8 cellular contexts compared by ENCODE assay signal in genomic region chr15:67840747-67841634, GRCh38. TPM values are rescaled to one million over a fixed set of nuclear protein-coding genes. Genes with fewer than 3 reads are reported as not detected.
DNase-seq lines count a peak whose midpoint lies in the region; ATAC-seq, FAIRE-seq and TF ChIP-seq lines count a peak whose summit lies in the region.

No MANE protein-coding gene starts in this region.

- WGBS in H1 (ENCODE audit: extremely low coverage in 1 of 2, insufficient coverage in 1 of 2, insufficient read length in 1 of 2, insufficient replicate concordance in 2 of 2, low coverage in 1 of 2, low lambda C conversion rate in 2 of 2, missing lambda C conversion rate in 1 of 2), 2 experiments: 36% methylated on average over 18 of the region's 20 CpGs; no CpG with 5 or more reads in 1 of the 2 experiments
- 9% methylated on average over 20 of the region's 20 CpGs for WGBS in urinary bladder

- no peak overlapping the region for H3K4ac ChIP-seq in H1 (replicated peaks; ENCODE audit: insufficient read length, low read depth, low read length)

- intact Hi-C loops in mucosa of descending colon (cut with DNase I, micrococcal nuclease): no loop called here

- no peak overlapping the region for H2BK5ac ChIP-seq in H1 (ENCODE audit: low read depth, low read length)

- no peaks in the 10 kb centered on the region for H3K79me1 ChIP-seq in H1 (ENCODE audit: low read depth, low read length)

- POLR2A ChIA-PET in RWPE1 (lab: Yijun Ruan, JAX; ENCODE audit: low non-redundant PET) (no interaction called here), H1 (lab: Charles Lee; ENCODE audit: partially characterized antibody) (interaction anchor here (1.0 to 1.6 kb wide), 4 partner anchors 22 to 388 kb away, joined by 3 to 4 read pairs (median 4); no protein-coding TSS in a partner anchor)

- TF ChIP-seq EP300 in H1 (IDR thresholded peaks at IDR 0.05; ENCODE audit: borderline replicate concordance in 1 of 2, low read depth in 2 of 2, low read length in 2 of 2): no peak

- H3K27me3 ChIP-seq in H1 (replicated peaks in 1 of 4; ENCODE audit: control insufficient read depth in 3 of 4, extremely low read depth in 1 of 4, insufficient read depth in 3 of 4, low read length in 3 of 4): peaks cover 10 to 36% (median 29%) of the 10 kb centered on the region in 4 experiments

- peak in 1 of 2 experiments; percentile 0; a peak in 1 of 4 replicates for TF ChIP-seq RAD21 in H1 (IDR thresholded peaks at IDR 0.05 in 1 of 2, conservative IDR thresholded peaks at IDR 0.05 in 1 of 2; ENCODE audit: low read depth in 2 of 2, low read length in 2 of 2)

- no peak overlapping the region for H2BK20ac ChIP-seq in H1 (ENCODE audit: low read length)

- TF ChIP-seq CTCF in RWPE1 (conservative IDR thresholded peaks at IDR 0.05; ENCODE audit: low read depth) (no peak), H1 (IDR thresholded peaks at IDR 0.05; ENCODE audit: control extremely low read depth in 1 of 3, insufficient read depth in 1 of 3, low read depth in 1 of 3, low read length in 3 of 3) (no peak), mucosa of descending colon (IDR thresholded peaks at IDR 0.05) (no peak)

- no peak overlapping the region for H4K91ac ChIP-seq in H1 (replicated peaks; ENCODE audit: insufficient read length, low read length)

- peak overlapping the region; percentile 43; the same call in 1 of the 2 replicates for H2AFZ ChIP-seq in H1 (ENCODE audit: low read length)

- H3K27ac ChIP-seq in RWPE1: peak overlapping the region; percentile 89
- no peak overlapping the region for H3K27ac ChIP-seq in H1 (ENCODE audit: low read depth, low read length)
- H3K27ac ChIP-seq in urinary bladder (ENCODE audit: low read depth): peak overlapping the region; percentile 91

- no peaks in the 10 kb centered on the region for H3K9me3 ChIP-seq in H1 (ENCODE audit: insufficient read depth in 2 of 2, low read depth in 1 of 2, low read length in 1 of 2)
- no peaks in the 10 kb centered on the region for H3K9me3 ChIP-seq in mucosa of descending colon

- peak; percentile 51 for DNase-seq in Ammon's horn (ENCODE audit: low spot score)
- DNase-seq in RWPE1 (ENCODE audit: low spot score): no peak
- no peak for DNase-seq in H1 (ENCODE audit: low read depth in 1 of 2, low spot score in 2 of 2)
- DNase-seq in mucosa of descending colon: peak in 1 of 3 donors; percentile 33

- no peak overlapping the region for H2BK15ac ChIP-seq in H1 (ENCODE audit: low read length)

- no peak overlapping the region; a peak in 1 of 7 replicates for H3K9ac ChIP-seq in H1 (replicated peaks in 1 of 4; ENCODE audit: extremely low read depth in 1 of 4, low read depth in 3 of 4, low read length in 3 of 4)

- no peak overlapping the region for H2BK12ac ChIP-seq in H1 (ENCODE audit: low read depth, low read length)

- no peak overlapping the region for H3K23ac ChIP-seq in H1 (ENCODE audit: insufficient read length)

- peak overlapping the region; percentile 60; the same call in 1 of the 2 replicates for H4K8ac ChIP-seq in H1 (ENCODE audit: extremely low read depth, insufficient read depth, low read length)

- TF ChIP-seq POLR2A in H1 (IDR thresholded peaks at IDR 0.05; ENCODE audit: control extremely low read depth in 1 of 2, low read depth in 2 of 2, low read length in 2 of 2): no peak

- H3K4me2 ChIP-seq in H1 (ENCODE audit: insufficient read depth in 1 of 2, low read depth in 2 of 2, low read length in 2 of 2): peak overlapping the region; percentile 87

- H4K5ac ChIP-seq in H1 (ENCODE audit: insufficient read length, low read depth, low read length): no peak overlapping the region

- peaks cover 0 to 1% of the 10 kb centered on the region in 2 experiments for H4K20me1 ChIP-seq in H1 (replicated peaks in 1 of 2; ENCODE audit: control insufficient read depth in 1 of 2, insufficient read depth in 2 of 2, low read length in 2 of 2)

- FAIRE-seq in H1 (lab: Jason Lieb, UNC): no peak

- ATAC-seq in GM18870 (IDR thresholded peaks at IDR 0.05; ENCODE audit: unreplicated experiment) (peak; percentile 3), mucosa of descending colon (peak; percentile 10), HG03025 (IDR thresholded peaks at IDR 0.05; ENCODE audit: low FRiP score, unreplicated experiment) (no peak), HG03135 (IDR thresholded peaks at IDR 0.05; ENCODE audit: unreplicated experiment) (no peak)

- no peak overlapping the region for H2AK5ac ChIP-seq in H1 (ENCODE audit: low read depth, low read length)

- H3K79me2 ChIP-seq in H1 (ENCODE audit: control insufficient read depth in 1 of 2, insufficient read depth in 2 of 2, low read length in 2 of 2): no peaks in the 10 kb centered on the region

- H3K18ac ChIP-seq in H1 (ENCODE audit: extremely low read depth, low read length): no peak overlapping the region

- no peaks in the 10 kb centered on the region for H3K36me3 ChIP-seq in H1 (ENCODE audit: control insufficient read depth in 2 of 4, insufficient read depth in 4 of 4, low read length in 3 of 4)
- H3K36me3 ChIP-seq in mucosa of descending colon (ENCODE audit: low read depth): peaks cover 4% of the 10 kb centered on the region
- no peaks in the 10 kb centered on the region for H3K36me3 ChIP-seq in urinary bladder (ENCODE audit: insufficient read depth)

- no peak overlapping the region for H3K56ac ChIP-seq in H1 (replicated peaks; ENCODE audit: insufficient read length, low read depth, low read length)

- H2BK120ac ChIP-seq in H1 (replicated peaks; ENCODE audit: low read depth, low read length): no peak overlapping the region

- H3K23me2 ChIP-seq in H1 (ENCODE audit: low read depth, low read length): peaks cover 13% of the 10 kb centered on the region

- CTCF ChIA-PET in RWPE1 (lab: Yijun Ruan, JAX) (interaction anchor here (0.5 to 1.0 kb wide), 6 partner anchors 314 to 479 kb away, joined by 3 to 4 read pairs (median 4); no protein-coding TSS in a partner anchor), H1 (lab: Charles Lee; ENCODE audit: partially characterized antibody) (interaction anchor here (0.6 to 1.5 kb wide), 6 partner anchors 13 to 357 kb away, joined by 3 to 4 read pairs (median 4); partner anchors contain the start of gene PIAS1)

- peak overlapping the region; percentile 63 to 99 (median 95) for H3K4me3 ChIP-seq in H1 (ENCODE audit: extremely low read depth in 1 of 4, insufficient read depth in 2 of 4, low read depth in 3 of 4, low read length in 4 of 4)
- H3K4me3 ChIP-seq in mucosa of descending colon: peak overlapping the region; percentile 53
- peak overlapping the region; percentile 63 for H3K4me3 ChIP-seq in urinary bladder (ENCODE audit: low read depth, low read length)

- peaks cover 8 to 30% (median 18%) of the 10 kb centered on the region in 4 experiments for H3K4me1 ChIP-seq in H1 (replicated peaks in 1 of 4; ENCODE audit: control insufficient read depth in 3 of 4, insufficient read depth in 4 of 4, low read length in 3 of 4)
- peaks cover 21% of the 10 kb centered on the region for H3K4me1 ChIP-seq in mucosa of descending colon (ENCODE audit: low read depth)
- H3K4me1 ChIP-seq in urinary bladder (ENCODE audit: insufficient read depth): no peaks in the 10 kb centered on the region

- H3K14ac ChIP-seq in H1 (ENCODE audit: insufficient read length): no peak overlapping the region

TF ChIP-seq in H1, 55 proteins besides CTCF, POLR2A, EP300 and RAD21 (continues in another document):
- no peak for TF ChIP-seq JUN (IDR thresholded peaks at IDR 0.05; ENCODE audit: low read depth, low read length)
- TF ChIP-seq RFX5 (IDR thresholded peaks at IDR 0.05; ENCODE audit: borderline replicate concordance, low read depth, low read length): no peak
- TF ChIP-seq HDAC6 (IDR thresholded peaks at IDR 0.05; ENCODE audit: low read depth, low read length): no peak
- TF ChIP-seq BRCA1 (IDR thresholded peaks at IDR 0.05; ENCODE audit: low read depth, low read length): no peak
- no peak for TF ChIP-seq MAFK (IDR thresholded peaks at IDR 0.05; ENCODE audit: low read depth, low read length)
- no peak for TF ChIP-seq NANOG (IDR thresholded peaks at IDR 0.05; ENCODE audit: insufficient read depth, low read depth, low read length, poor library complexity, severe bottlenecking)
- no peak for TF ChIP-seq ZNF274 (IDR thresholded peaks at IDR 0.05; ENCODE audit: borderline replicate concordance, extremely low read depth, low read length)
- TF ChIP-seq CBX8 (IDR thresholded peaks at IDR 0.05; ENCODE audit: borderline replicate concordance, low read depth, low read length): no peak
- no peak for TF ChIP-seq USF2 (IDR thresholded peaks at IDR 0.05; ENCODE audit: low read length)
- no peak for TF ChIP-seq SUZ12 (IDR thresholded peaks at IDR 0.05; ENCODE audit: low read length)

RNA-seq across cellular contexts. Expression of gene RNU6-1, which starts 1.1 kb away (rescaled TPM):
- total RNA-seq in H1 (2021; fragmentation: NEBNext Ultra II Directional; extraction: Animal tissue kit (Norgen Biotek cat#: 25700)): not detected in 2 replicates
- polyA plus RNA-seq in H1 (2011; rRNA removed) (not detected in 2 replicates), urinary bladder (not detected)
- polyA plus RNA-seq in H1 (2011; cell fraction: cytosol; rRNA removed): not detected
- polyA plus RNA-seq in H1 (2011; cell fraction: nucleus; rRNA removed): not detected
- polyA plus RNA-seq in H1 (2012, experiment 1 of 2): not detected in 4 replicates
- polyA plus RNA-seq in H1 (2012, experiment 2 of 2): not detected
- polyA plus RNA-seq in H1 (2013, experiment 1 of 2): not detected
- polyA plus RNA-seq in H1 (2013, experiment 2 of 2): not detected
- under 0.01 TPM in 1 of 2 replicates, not detected in the other for polyA minus RNA-seq in H1 (2011; rRNA and poly(A)+ RNA removed)
- polyA minus RNA-seq in H1 (2011; cell fraction: cytosol; rRNA and poly(A)+ RNA removed): not detected
- not detected for polyA minus RNA-seq in H1 (2011; cell fraction: nucleus; rRNA and poly(A)+ RNA removed)
- total RNA-seq in mucosa of descending colon (not detected), urinary bladder (not detected)

RNA-seq across cellular contexts. Expression of gene SKOR1, which starts 15.7 kb away (rescaled TPM):
- total RNA-seq in H1 (2021; fragmentation: NEBNext Ultra II Directional; extraction: Animal tissue kit (Norgen Biotek cat#: 25700)): 0.11 TPM in 2 replicates
- 0.03 and 0.08 TPM in 2 replicates for polyA plus RNA-seq in H1 (2011; rRNA removed)
- 0.05 TPM for polyA plus RNA-seq in H1 (2011; cell fraction: cytosol; rRNA removed)
- polyA plus RNA-seq in H1 (2011; cell fraction: nucleus; rRNA removed): 0.13 TPM
- 0.06 to 0.12 TPM (median 0.07 TPM) in 3 of 4 replicates, not detected in the other for polyA plus RNA-seq in H1 (2012, experiment 1 of 2)
- not detected for polyA plus RNA-seq in H1 (2012, experiment 2 of 2)
- 0.04 TPM for polyA plus RNA-seq in H1 (2013, experiment 1 of 2)
- polyA plus RNA-seq in H1 (2013, experiment 2 of 2): 0.04 TPM
- polyA minus RNA-seq in H1 (2011; rRNA and poly(A)+ RNA removed): not detected in 2 replicates
- not detected for polyA minus RNA-seq in H1 (2011; cell fraction: cytosol; rRNA and poly(A)+ RNA removed)
- 0.40 TPM for polyA minus RNA-seq in H1 (2011; cell fraction: nucleus; rRNA and poly(A)+ RNA removed)
- total RNA-seq in mucosa of descending colon: under 1 TPM; 0.34 to 0.63 (median 0.58) TPM
- 0.21 TPM for total RNA-seq in urinary bladder
- polyA plus RNA-seq in urinary bladder: 0.60 TPM

Comparison
In these comparisons a context has a peak if more than half of its experiments do, and no peak if none do; other contexts are left out.
1. ATAC-seq: peak in GM18870 (single experiment) and mucosa of descending colon (single experiment); none in HG03025 (single experiment) and HG03135 (single experiment).
2. Peak in every context shown above with its lines, with median percentiles within 50 percentile points of each other: H3K4me3 ChIP-seq.